Comparison of ENCODE assay signal across 22 cellular contexts in the genomic region with DNA sequence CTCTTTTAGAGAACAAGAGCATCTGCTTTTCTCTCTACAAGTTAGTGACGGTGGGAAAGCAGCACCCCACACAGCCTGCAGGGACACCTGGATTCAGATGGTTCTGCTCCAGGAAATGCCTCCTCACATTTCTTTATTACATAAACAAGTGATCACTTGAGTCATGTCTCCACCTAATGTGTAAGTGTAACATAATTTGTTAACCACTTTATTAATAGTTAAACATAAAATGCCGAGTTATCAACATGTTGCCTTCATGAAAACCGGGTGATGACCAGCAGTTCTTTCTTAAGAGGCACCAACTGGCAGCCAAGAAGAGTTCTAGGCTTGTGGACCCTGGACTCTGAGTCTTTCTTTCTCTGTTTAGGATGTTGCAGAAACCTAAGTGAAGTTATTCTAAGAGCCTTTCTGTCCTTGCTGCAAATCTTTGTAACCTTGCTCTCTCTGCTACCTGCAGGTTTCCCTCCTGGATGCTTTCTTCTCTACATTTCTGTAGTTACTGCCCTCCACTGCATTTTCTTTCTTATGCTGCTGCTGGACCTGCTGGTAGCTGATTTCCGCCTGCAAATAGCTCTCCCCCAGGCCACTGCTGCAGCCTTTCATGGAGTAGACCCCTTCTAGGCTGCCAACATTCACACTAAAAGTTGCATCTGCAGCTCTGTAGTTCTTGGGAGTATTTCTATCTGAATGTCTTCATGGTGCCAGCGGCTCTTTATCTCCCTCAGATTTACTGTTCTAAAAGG. TPM values are rescaled to one million over a fixed set of nuclear protein-coding genes. Genes with fewer than 3 reads are reported as not detected.
DNase-seq lines count a peak whose midpoint lies in the region; ATAC-seq, FAIRE-seq and TF ChIP-seq lines count a peak whose summit lies in the region.
"Had no signal": no experiment of that assay in that cellular context is flagged by ENCODE, and none has a peak within 500 bp of the region (broad histone marks: within the 10 kb centered on the region; RNA-seq: fewer than 3 reads in every experiment).

No MANE protein-coding gene starts in this region.

- peaks cover 0 to 3% (median 0%) of the 10 kb centered on the region in 7 donors for H3K4me1 Mint-ChIP-seq in naive thymus-derived CD4-positive, alpha-beta T cell
- H3K4me1 Mint-ChIP-seq: CD4-positive, alpha-beta memory T cell had no signal

- H3K27ac ChIP-seq in RWPE2 (ENCODE audit: poor library complexity, severe bottlenecking) (no peak overlapping the region), kidney (ENCODE audit: low read depth in 2 of 2, low read length in 2 of 2) (peak overlapping the region; percentile 66 to 70)
- H3K27ac ChIP-seq in naive thymus-derived CD4-positive, alpha-beta T cell (ENCODE audit: low read depth, low read length) = no peak overlapping the region
- H3K27ac ChIP-seq: SK-N-MC had no signal

- peak overlapping the region in 1 of 2 donors; percentile 20 for H3K9ac ChIP-seq in kidney (ENCODE audit: low read length in 2 of 2)

- intact Hi-C loops in kidney (cut with DNase I) (no loop called here), left ventricle myocardium superior (cut with micrococcal nuclease) (no loop called here)
- intact Hi-C loops in naive thymus-derived CD4-positive, alpha-beta T cell (cut with micrococcal nuclease) = no loop called here

- no peaks in the 10 kb centered on the region for H3K9me3 Mint-ChIP-seq in naive thymus-derived CD4-positive, alpha-beta T cell
- H3K9me3 Mint-ChIP-seq: CD4-positive, alpha-beta memory T cell had no signal

- H3K4me3 Mint-ChIP-seq in naive thymus-derived CD4-positive, alpha-beta T cell = no peak overlapping the region
- H3K4me3 Mint-ChIP-seq: CD4-positive, alpha-beta memory T cell had no signal

- POLR2A ChIA-PET in naive thymus-derived CD4-positive, alpha-beta T cell (lab: Charles Lee) = no interaction called here

- H3K36me3 ChIP-seq in RWPE2 (ENCODE audit: low read depth) (no peaks in the 10 kb centered on the region), kidney (ENCODE audit: control insufficient read depth in 1 of 2, insufficient read depth in 2 of 2, low read length in 2 of 2) (no peaks in the 10 kb centered on the region)
- H3K36me3 ChIP-seq in naive thymus-derived CD4-positive, alpha-beta T cell (ENCODE audit: control insufficient read depth in 2 of 3, insufficient read depth in 3 of 3, low read length in 3 of 3) = no peaks in the 10 kb centered on the region
- H3K36me3 ChIP-seq: Peyer's patch had no signal

- peaks cover 0 to 10% (median 6%) of the 10 kb centered on the region in 5 donors for H3K27me3 Mint-ChIP-seq in naive thymus-derived CD4-positive, alpha-beta T cell

- no peak for FAIRE-seq in kidney (lab: Jason Lieb, UNC)
- FAIRE-seq: GM12892, H54 had no signal

- H3K4me1 ChIP-seq in RWPE2 (ENCODE audit: insufficient read depth, poor library complexity, severe bottlenecking) (no peaks in the 10 kb centered on the region), kidney (ENCODE audit: control insufficient read depth in 1 of 2, insufficient read depth in 1 of 2, low read depth in 1 of 2, low read length in 2 of 2) (peaks cover 17 to 57% of the 10 kb centered on the region in 2 donors)
- H3K4me1 ChIP-seq in naive thymus-derived CD4-positive, alpha-beta T cell (ENCODE audit: control insufficient read depth in 2 of 2, insufficient read depth in 2 of 2, low read length in 2 of 2) = no peaks in the 10 kb centered on the region

- 0 out of 3 replicates have a peak, but pooled peaks have one; percentile 27 for ATAC-seq in RWPE2 (ENCODE audit: low read depth)
- ATAC-seq in naive thymus-derived CD4-positive, alpha-beta T cell = no peak
- no peak for ATAC-seq in left ventricle myocardium superior

- no peaks in the 10 kb centered on the region for H3K27me3 ChIP-seq in RWPE2 (ENCODE audit: insufficient read depth, poor library complexity, severe bottlenecking)
- H3K27me3 ChIP-seq in naive thymus-derived CD4-positive, alpha-beta T cell (ENCODE audit: control insufficient read depth in 2 of 2, insufficient read depth in 2 of 2, low read length in 2 of 2) = no peaks in the 10 kb centered on the region
- H3K27me3 ChIP-seq: Peyer's patch had no signal

- CTCF ChIA-PET in naive thymus-derived CD4-positive, alpha-beta T cell (lab: Charles Lee) = no interaction called here

- no peak overlapping the region for H3K27ac Mint-ChIP-seq in naive thymus-derived CD4-positive, alpha-beta T cell

- DNase-seq in NCI-H2107 treated with DMSO at 0.1 percent for 48 hours (lab: John Stamatoyannopoulos, UW; ENCODE audit: unreplicated experiment) (peak; percentile 7), NCI-H2107 (lab: John Stamatoyannopoulos, UW) (no peak), RWPE2 (ENCODE audit: low spot score) (no peak), kidney (no peak), Kasumi-1 (lab: John Stamatoyannopoulos, UW) (no peak), left ventricle myocardium superior (no peak)
- no peak for DNase-seq in activated CD4-positive, alpha-beta T cell treated with anti-CD3 and anti-CD28 coated beads for 1 hour
- no peak for DNase-seq in naive thymus-derived CD4-positive, alpha-beta T cell
- DNase-seq: CD4-positive, alpha-beta memory T cell; IMR-90; Karpas-422; MM.1S; NCI-H1092 treated with DMSO at 0.1 percent for 48 hours; NCI-H1694 treated with DMSO at 0.1 percent for 48 hours; Peyer's patch; Right ventricle myocardium superior had no signal

- H3K9me3 ChIP-seq in RWPE2 (ENCODE audit: severe bottlenecking) = no peaks in the 10 kb centered on the region
- H3K9me3 ChIP-seq in kidney (ENCODE audit: control insufficient read depth in 1 of 2, low read length in 2 of 2) = no peaks in the 10 kb centered on the region
- no peaks in the 10 kb centered on the region for H3K9me3 ChIP-seq in naive thymus-derived CD4-positive, alpha-beta T cell (ENCODE audit: control insufficient read depth in 2 of 3, low read length in 3 of 3)
- H3K9me3 ChIP-seq: Peyer's patch had no signal

- no peak for TF ChIP-seq CTCF in RWPE2 (IDR thresholded peaks at IDR 0.05; ENCODE audit: poor library complexity, severe bottlenecking)
- TF ChIP-seq CTCF in kidney (IDR thresholded peaks at IDR 0.05; ENCODE audit: borderline replicate concordance, extremely low read depth, insufficient read depth) = peak; percentile 4

- H3K36me3 Mint-ChIP-seq in naive thymus-derived CD4-positive, alpha-beta T cell = no peaks in the 10 kb centered on the region
- H3K36me3 Mint-ChIP-seq: CD4-positive, alpha-beta memory T cell had no signal

- no peak overlapping the region for H3K4me3 ChIP-seq in RWPE2 (ENCODE audit: severe bottlenecking)
- peak overlapping the region in 1 of 2 donors; percentile 18 for H3K4me3 ChIP-seq in kidney (ENCODE audit: low read length in 2 of 2)
- H3K4me3 ChIP-seq in naive thymus-derived CD4-positive, alpha-beta T cell (ENCODE audit: low read length) = no peak overlapping the region
- H3K4me3 ChIP-seq: Peyer's patch, SK-N-MC had no signal

RNA-seq across cellular contexts. Expression of a gene that starts 24.3 kb away (rescaled TPM):
- total RNA-seq in kidney (0.19 TPM), left ventricle myocardium superior (not detected)
- polyA plus RNA-seq in kidney (ENCODE audit: insufficient read depth, low read depth, low replicate concordance) = 20.9 TPM
- not detected for total RNA-seq in naive thymus-derived CD4-positive, alpha-beta T cell
- not detected for polyA plus RNA-seq in naive thymus-derived CD4-positive, alpha-beta T cell
- total RNA-seq: A172; CD4-positive, alpha-beta memory T cell; Daoy; IMR-90; Peyer's patch; Right ventricle myocardium superior had no signal
- polyA plus RNA-seq: BJ; CD4-positive, alpha-beta memory T cell; IMR-90 had no signal

Comparison
In these comparisons a context has a peak if more than half of its experiments do, and no peak if none do; other contexts are left out.
1. H3K27ac ChIP-seq: peak in kidney (2 of 2); none in RWPE2 (single experiment) and naive thymus-derived CD4-positive, alpha-beta T cell (single experiment).